In the genomic region with DNA sequence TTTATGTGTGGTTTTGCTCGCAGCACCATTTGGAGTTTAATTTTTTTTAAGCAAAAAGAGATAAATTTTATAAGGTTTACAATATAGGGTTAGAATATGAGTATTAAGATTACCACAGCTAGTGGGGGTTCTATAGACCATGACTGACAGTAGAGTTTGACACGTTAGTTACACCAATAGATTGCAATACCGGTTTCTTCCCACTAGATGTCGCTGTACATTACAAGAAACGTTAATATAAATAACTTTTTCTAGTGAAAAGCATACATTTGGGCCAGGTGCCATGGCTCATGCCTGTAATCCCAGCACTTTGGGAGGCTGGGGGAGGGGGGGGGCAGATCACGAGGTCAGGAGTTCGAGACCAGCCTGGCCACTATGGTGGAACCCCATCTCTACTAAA, we compare ENCODE assay signal across 9 cellular contexts.
DNase-seq lines count a peak whose midpoint lies in the region; ATAC-seq and TF ChIP-seq lines count a peak whose summit lies in the region.
"Had no signal": no experiment of that assay in that cellular context is flagged by ENCODE, and none has a peak within 500 bp of the region (broad histone marks: within the 10 kb centered on the region; RNA-seq: fewer than 3 reads in every experiment).

No MANE protein-coding gene starts in this region.

- H3K36me3 ChIP-seq in adipocyte (ENCODE audit: control insufficient read depth, insufficient read depth, low read length, severe bottlenecking) (no peaks in the 10 kb centered on the region), thyroid gland (no peaks in the 10 kb centered on the region)
- H3K36me3 ChIP-seq in naive thymus-derived CD4-positive, alpha-beta T cell (ENCODE audit: control insufficient read depth in 2 of 3, insufficient read depth in 3 of 3, low read length in 3 of 3): no peaks in the 10 kb centered on the region

- no peak for TF ChIP-seq CTCF in thyroid gland (IDR thresholded peaks at IDR 0.05)

- WGBS in thyroid gland, 2 donors: 43 to 54% methylated on average over 7 of the region's 7 CpGs

- no peak overlapping the region for H3K4me3 Mint-ChIP-seq in naive thymus-derived CD4-positive, alpha-beta T cell
- H3K4me3 Mint-ChIP-seq in activated naive CD8-positive, alpha-beta T cell treated with anti-CD3 and anti-CD28 coated beads, Interleukin-2, amount 50 U/mL, for 24 hours: no peak overlapping the region

- TF ChIP-seq POLR2A in thyroid gland (IDR thresholded peaks at IDR 0.05): no peak

- H3K4me3 ChIP-seq in adipocyte (ENCODE audit: low read length) (no peak overlapping the region), thyroid gland (replicated peaks in 1 of 3) (no peak overlapping the region)
- H3K4me3 ChIP-seq in naive thymus-derived CD4-positive, alpha-beta T cell (ENCODE audit: low read length): no peak overlapping the region
- H3K4me3 ChIP-seq: skin epidermis had no signal

- no peaks in the 10 kb centered on the region for H3K36me3 Mint-ChIP-seq in naive thymus-derived CD4-positive, alpha-beta T cell
- H3K36me3 Mint-ChIP-seq in activated naive CD8-positive, alpha-beta T cell treated with anti-CD3 and anti-CD28 coated beads, Interleukin-2, amount 50 U/mL, for 24 hours (ENCODE audit: low read depth): no peaks in the 10 kb centered on the region

- intact Hi-C loops in naive thymus-derived CD4-positive, alpha-beta T cell (cut with micrococcal nuclease): no loop called here
- intact Hi-C loops in thyroid gland (cut with DNase I): no loop called here

- peaks cover 0 to 27% (median 6%) of the 10 kb centered on the region in 11 donors for H3K9me3 Mint-ChIP-seq in naive thymus-derived CD4-positive, alpha-beta T cell
- H3K9me3 Mint-ChIP-seq in activated naive CD8-positive, alpha-beta T cell treated with anti-CD3 and anti-CD28 coated beads, Interleukin-2, amount 50 U/mL, for 24 hours: no peaks in the 10 kb centered on the region

- H3K27ac ChIP-seq in naive thymus-derived CD4-positive, alpha-beta T cell (ENCODE audit: low read depth, low read length): no peak overlapping the region
- no peak overlapping the region for H3K27ac ChIP-seq in thyroid gland
- H3K27ac ChIP-seq: skin epidermis had no signal

- POLR2A ChIA-PET in naive thymus-derived CD4-positive, alpha-beta T cell (lab: Charles Lee): no interaction called here

- no peaks in the 10 kb centered on the region for H3K27me3 Mint-ChIP-seq in naive thymus-derived CD4-positive, alpha-beta T cell
- no peaks in the 10 kb centered on the region for H3K27me3 Mint-ChIP-seq in activated naive CD8-positive, alpha-beta T cell treated with anti-CD3 and anti-CD28 coated beads, Interleukin-2, amount 50 U/mL, for 24 hours

- DNase-seq in DMS 273 (lab: John Stamatoyannopoulos, UW; ENCODE audit: unreplicated experiment) (peak; percentile 76), DMS 273 treated with DMSO at 0.1 percent for 48 hours (lab: John Stamatoyannopoulos, UW) (no peak), HT-29 (ENCODE audit: low spot score) (peak; percentile 34), adipocyte (ENCODE audit: low read depth) (peak; percentile 39), thyroid gland (no peak), GM19238 (ENCODE audit: insufficient read length, low spot score) (no peak)
- peak in 6 of 9 donors; percentile 0 to 17 (median 6) for DNase-seq in naive thymus-derived CD4-positive, alpha-beta T cell
- DNase-seq in activated naive CD8-positive, alpha-beta T cell treated with anti-CD3 and anti-CD28 coated beads, Interleukin-2, amount 50 U/mL, for 24 hours: no peak

- H3K9ac ChIP-seq in adipocyte (ENCODE audit: low read length): no peak overlapping the region

- H3K9me3 ChIP-seq in adipocyte (ENCODE audit: control insufficient read depth, low read length) (peaks cover 37% of the 10 kb centered on the region), thyroid gland (no peaks in the 10 kb centered on the region)
- H3K9me3 ChIP-seq in naive thymus-derived CD4-positive, alpha-beta T cell (ENCODE audit: control insufficient read depth in 2 of 3, low read length in 3 of 3): peaks cover 0 to 7% (median 0%) of the 10 kb centered on the region in 3 experiments

- no peak for ATAC-seq in naive thymus-derived CD4-positive, alpha-beta T cell
- ATAC-seq in activated naive CD8-positive, alpha-beta T cell treated with anti-CD3 and anti-CD28 coated beads, Interleukin-2, amount 50 U/mL, for 24 hours: no peak

- H3K27me3 ChIP-seq in adipocyte (replicated peaks; ENCODE audit: control insufficient read depth, insufficient read depth, low read length): no peaks in the 10 kb centered on the region
- no peaks in the 10 kb centered on the region for H3K27me3 ChIP-seq in naive thymus-derived CD4-positive, alpha-beta T cell (ENCODE audit: control insufficient read depth in 2 of 2, insufficient read depth in 2 of 2, low read length in 2 of 2)
- H3K27me3 ChIP-seq in thyroid gland: no peaks in the 10 kb centered on the region

- CTCF ChIA-PET in naive thymus-derived CD4-positive, alpha-beta T cell (lab: Charles Lee): no interaction called here

- H3K4me1 Mint-ChIP-seq in naive thymus-derived CD4-positive, alpha-beta T cell: no peaks in the 10 kb centered on the region
- H3K4me1 Mint-ChIP-seq in activated naive CD8-positive, alpha-beta T cell treated with anti-CD3 and anti-CD28 coated beads, Interleukin-2, amount 50 U/mL, for 24 hours: no peaks in the 10 kb centered on the region

- no peak overlapping the region for H3K27ac Mint-ChIP-seq in naive thymus-derived CD4-positive, alpha-beta T cell
- no peak overlapping the region for H3K27ac Mint-ChIP-seq in activated naive CD8-positive, alpha-beta T cell treated with anti-CD3 and anti-CD28 coated beads, Interleukin-2, amount 50 U/mL, for 24 hours

- no peaks in the 10 kb centered on the region for H3K4me1 ChIP-seq in adipocyte (ENCODE audit: control insufficient read depth, insufficient read depth, low read length)
- no peaks in the 10 kb centered on the region for H3K4me1 ChIP-seq in naive thymus-derived CD4-positive, alpha-beta T cell (ENCODE audit: control insufficient read depth in 2 of 2, insufficient read depth in 2 of 2, low read length in 2 of 2)
- H3K4me1 ChIP-seq in thyroid gland: no peaks in the 10 kb centered on the region

Comparison
In these comparisons a context has a peak if more than half of its experiments do, and no peak if none do; other contexts are left out.
1. DNase-seq: peak in DMS 273 (single experiment), HT-29 (single experiment), adipocyte (single experiment) and naive thymus-derived CD4-positive, alpha-beta T cell (6 of 9); none in DMS 273 treated with DMSO at 0.1 percent for 48 hours (single experiment), thyroid gland (0 of 2), GM19238 (single experiment) and activated naive CD8-positive, alpha-beta T cell treated with anti-CD3 and anti-CD28 coated beads, Interleukin-2, amount 50 U/mL, for 24 hours (single experiment).